23 cellular contexts compared by ENCODE assay signal in genomic region chr6:2980465-2980855, GRCh38. TPM values are rescaled to one million over a fixed set of nuclear protein-coding genes. Genes with fewer than 3 reads are reported as not detected.
DNase-seq lines count a peak whose midpoint lies in the region; ATAC-seq, FAIRE-seq and TF ChIP-seq lines count a peak whose summit lies in the region.
"Had no signal": no experiment of that assay in that cellular context is flagged by ENCODE, and none has a peak within 500 bp of the region (broad histone marks: within the 10 kb centered on the region; RNA-seq: fewer than 3 reads in every experiment).

No MANE protein-coding gene starts in this region.

- H3K36me3 ChIP-seq in PC-9 (ENCODE audit: low read depth), result no peaks in the 10 kb centered on the region
- H3K36me3 ChIP-seq: uterus had no signal

- POLR2A ChIA-PET in CD4-positive, alpha-beta T cell (lab: Charles Lee), result interaction anchor here (1.4 kb wide), 1 partner anchor 139 kb away, joined by 4 read pairs; the partner anchor contains the start of gene SERPINB1
- POLR2A ChIA-PET in PC-9 (lab: Charles Lee; ENCODE audit: unreplicated experiment), result interaction anchor here (0.7 kb wide), 1 partner anchor 139 kb away, joined by 3 read pairs; the partner anchor contains the start of gene SERPINB1
- POLR2A ChIA-PET in activated CD4-positive, alpha-beta T cell treated with anti-CD3 and anti-CD28 coated beads, Interleukin-2, amount 10 ng/mL, durations not matched to agents 7 days and 5 days (lab: Charles Lee), result interaction anchor here (0.7 kb wide), 1 partner anchor 51 kb away, joined by 6 read pairs; no protein-coding TSS in a partner anchor

- H2AFZ ChIP-seq in PC-9, result no peak overlapping the region

- no peaks in the 10 kb centered on the region for H4K20me1 ChIP-seq in PC-9 (ENCODE audit: insufficient read depth)

- H3K4me1 Mint-ChIP-seq in CD4-positive, alpha-beta T cell (ENCODE audit: low read depth), result peaks cover 9% of the 10 kb centered on the region
- peaks cover 14% of the 10 kb centered on the region for H3K4me1 Mint-ChIP-seq in stimulated activated effector memory CD8-positive, alpha-beta T cell treated with anti-CD3 and anti-CD28 coated beads, Interleukin-12 subunit alpha, Interleukin-12 subunit beta, amount 100 ng/mL, for 72 hours
- peaks cover 9% of the 10 kb centered on the region for H3K4me1 Mint-ChIP-seq in activated CD4-positive, alpha-beta T cell treated with anti-CD3 and anti-CD28 coated beads, Interleukin-2, amount 10 ng/mL, durations not matched to agents 7 days and 5 days

- no peaks in the 10 kb centered on the region for H3K36me3 Mint-ChIP-seq in CD4-positive, alpha-beta T cell (ENCODE audit: low read depth)
- no peaks in the 10 kb centered on the region for H3K36me3 Mint-ChIP-seq in stimulated activated effector memory CD8-positive, alpha-beta T cell treated with anti-CD3 and anti-CD28 coated beads, Interleukin-12 subunit alpha, Interleukin-12 subunit beta, amount 100 ng/mL, for 72 hours
- H3K36me3 Mint-ChIP-seq in activated CD4-positive, alpha-beta T cell treated with anti-CD3 and anti-CD28 coated beads, Interleukin-2, amount 10 ng/mL, durations not matched to agents 7 days and 5 days (ENCODE audit: low read depth), result no peaks in the 10 kb centered on the region

- H3K9me2 ChIP-seq in PC-9 (ENCODE audit: insufficient read depth), result no peaks in the 10 kb centered on the region

- peaks cover 34% of the 10 kb centered on the region for H3K27me3 Mint-ChIP-seq in CD4-positive, alpha-beta T cell
- H3K27me3 Mint-ChIP-seq in activated CD4-positive, alpha-beta T cell treated with anti-CD3 and anti-CD28 coated beads, Interleukin-2, amount 10 ng/mL, durations not matched to agents 7 days and 5 days, result peaks cover 18% of the 10 kb centered on the region

- no peak for FAIRE-seq in HTR-8/SVneo (lab: Jason Lieb, UNC)
- FAIRE-seq: G401.6, GM12892 had no signal

- H3K79me2 ChIP-seq in PC-9 (ENCODE audit: low read depth), result 0 out of 2 replicates have a peak, but pooled peaks cover 3% of the 10 kb centered on the region

- H3K9me3 ChIP-seq in CD4-positive, alpha-beta T cell (ENCODE audit: control insufficient read depth, low read length), result no peaks in the 10 kb centered on the region
- no peaks in the 10 kb centered on the region for H3K9me3 ChIP-seq in PC-9 (ENCODE audit: insufficient read depth, low read depth)
- H3K9me3 ChIP-seq: uterus had no signal

- no peak overlapping the region for H3K27ac ChIP-seq in CD4-positive, alpha-beta T cell (ENCODE audit: low read depth, low read length)
- peak overlapping the region; percentile 96 for H3K27ac ChIP-seq in PC-9
- H3K27ac ChIP-seq: KMS-11 had no signal

- H3K4me2 ChIP-seq in PC-9, result peak overlapping the region; percentile 62
- H3K4me2 ChIP-seq: KMS-11 had no signal

- DNase-seq in CD4-positive, alpha-beta T cell, result no peak
- peak in 1 of 2 experiments; percentile 69 for DNase-seq in PC-9
- no peak for DNase-seq in left colon
- DNase-seq in stimulated activated effector memory CD8-positive, alpha-beta T cell treated with anti-CD3 and anti-CD28 coated beads, Interleukin-12 subunit alpha, Interleukin-12 subunit beta, amount 100 ng/mL, for 72 hours (ENCODE audit: low spot score in 2 of 2), result no peak
- DNase-seq in activated CD4-positive, alpha-beta T cell treated with anti-CD3 and anti-CD28 coated beads, Interleukin-2, amount 10 ng/mL, durations not matched to agents 7 days and 5 days, result no peak
- no peak for DNase-seq in central memory CD4-positive, alpha-beta T cell
- DNase-seq in HTR-8/SVneo (ENCODE audit: insufficient read length, low spot score), result no peak
- DNase-seq: activated CD4-positive, alpha-beta T cell treated with anti-CD3 and anti-CD28 coated beads for 36 hours; activated naive CD4-positive, alpha-beta T cell; anterior cingulate cortex; glutamatergic neuron; immature natural killer cell; mesenchymal stem cell; NCI-H1105 treated with DMSO at 0.1 percent for 48 hours; NCI-H774; stimulated activated CD4-positive, alpha-beta T cell treated with anti-CD3 and anti-CD28 coated beads, Interleukin-15, amount 100 ng/mL, for 24 hours; stimulated activated naive CD4-positive, alpha-beta T cell treated with Interleukin-2 at 50 U/mL for 16 hours; uterus had no signal

- H3K27me3 ChIP-seq in CD4-positive, alpha-beta T cell (ENCODE audit: control insufficient read depth, insufficient read depth, low read length), result no peaks in the 10 kb centered on the region
- H3K27me3 ChIP-seq in PC-9 (ENCODE audit: insufficient read depth, low read depth), result no peaks in the 10 kb centered on the region
- H3K27me3 ChIP-seq: uterus had no signal

- no peaks in the 10 kb centered on the region for H3K9me3 Mint-ChIP-seq in CD4-positive, alpha-beta T cell
- no peaks in the 10 kb centered on the region for H3K9me3 Mint-ChIP-seq in stimulated activated effector memory CD8-positive, alpha-beta T cell treated with anti-CD3 and anti-CD28 coated beads, Interleukin-12 subunit alpha, Interleukin-12 subunit beta, amount 100 ng/mL, for 72 hours
- no peaks in the 10 kb centered on the region for H3K9me3 Mint-ChIP-seq in activated CD4-positive, alpha-beta T cell treated with anti-CD3 and anti-CD28 coated beads, Interleukin-2, amount 10 ng/mL, durations not matched to agents 7 days and 5 days

- TF ChIP-seq CTCF in CD4-positive, alpha-beta T cell (IDR thresholded peaks at IDR 0.05), result no peak
- TF ChIP-seq CTCF in PC-9 (conservative IDR thresholded peaks at IDR 0.05), result no peak

- intact Hi-C loops in CD4-positive, alpha-beta T cell (cut with DNase I, micrococcal nuclease), result no loop called here
- intact Hi-C loops in PC-9 (cut with micrococcal nuclease; ENCODE audit: unreplicated experiment) (no loop called here), left colon (cut with DNase I, micrococcal nuclease) (no loop called here)

- no peak for ATAC-seq in CD4-positive, alpha-beta T cell (ENCODE audit: poor library complexity)
- ATAC-seq in left colon, result peak; percentile 38
- no peak for ATAC-seq in stimulated activated effector memory CD8-positive, alpha-beta T cell treated with anti-CD3 and anti-CD28 coated beads, Interleukin-12 subunit alpha, Interleukin-12 subunit beta, amount 100 ng/mL, for 72 hours
- ATAC-seq in HG03521 (IDR thresholded peaks at IDR 0.05; ENCODE audit: unreplicated experiment), result no peak
- ATAC-seq: activated CD4-positive, alpha-beta T cell treated with anti-CD3 and anti-CD28 coated beads for 36 hours; SK-N-SH treated with all-trans-retinoic acid at 6 μM for 48 hours had no signal

- CTCF ChIA-PET in CD4-positive, alpha-beta T cell (lab: Charles Lee), result interaction anchor here (1.5 kb wide), 1 partner anchor 9 kb away, joined by 3 read pairs; the partner anchor contains the start of gene SERPINB6
- CTCF ChIA-PET in PC-9 (lab: Charles Lee), result interaction anchor here (0.7 kb wide), 1 partner anchor 19 kb away, joined by 3 read pairs; no protein-coding TSS in a partner anchor
- CTCF ChIA-PET in activated CD4-positive, alpha-beta T cell treated with anti-CD3 and anti-CD28 coated beads, Interleukin-2, amount 10 ng/mL, durations not matched to agents 7 days and 5 days (lab: Charles Lee), result interaction anchor here (0.5 to 1.7 kb wide), 6 partner anchors 9 to 373 kb away, joined by 3 to 5 read pairs (median 3); no protein-coding TSS in a partner anchor

- H3K4me1 ChIP-seq in PC-9 (replicated peaks; ENCODE audit: insufficient read depth), result peaks cover 86% of the 10 kb centered on the region

- no peak overlapping the region for H3K4me3 ChIP-seq in PC-9
- H3K4me3 ChIP-seq: uterus had no signal

- H3K27ac Mint-ChIP-seq in CD4-positive, alpha-beta T cell, result no peak overlapping the region
- peak overlapping the region; percentile 5 for H3K27ac Mint-ChIP-seq in stimulated activated effector memory CD8-positive, alpha-beta T cell treated with anti-CD3 and anti-CD28 coated beads, Interleukin-12 subunit alpha, Interleukin-12 subunit beta, amount 100 ng/mL, for 72 hours
- H3K27ac Mint-ChIP-seq in activated CD4-positive, alpha-beta T cell treated with anti-CD3 and anti-CD28 coated beads, Interleukin-2, amount 10 ng/mL, durations not matched to agents 7 days and 5 days, result no peak overlapping the region
- H3K27ac Mint-ChIP-seq: activated CD4-positive, alpha-beta T cell treated with anti-CD3 and anti-CD28 coated beads for 36 hours; immature natural killer cell had no signal

- H3K4me3 Mint-ChIP-seq in CD4-positive, alpha-beta T cell, result peak overlapping the region; percentile 51
- H3K4me3 Mint-ChIP-seq in stimulated activated effector memory CD8-positive, alpha-beta T cell treated with anti-CD3 and anti-CD28 coated beads, Interleukin-12 subunit alpha, Interleukin-12 subunit beta, amount 100 ng/mL, for 72 hours, result no peak overlapping the region
- no peak overlapping the region for H3K4me3 Mint-ChIP-seq in activated CD4-positive, alpha-beta T cell treated with anti-CD3 and anti-CD28 coated beads, Interleukin-2, amount 10 ng/mL, durations not matched to agents 7 days and 5 days
- H3K4me3 Mint-ChIP-seq: activated CD4-positive, alpha-beta T cell treated with anti-CD3 and anti-CD28 coated beads for 36 hours; immature natural killer cell had no signal

- BruUV-seq in PC-9 (replicated peaks; lab: Mats Ljungman, UMichigan), result TSS peak; percentile 48

- H3F3A ChIP-seq in PC-9 (ENCODE audit: insufficient read depth, low read depth), result peaks cover 45% of the 10 kb centered on the region

RNA-seq across cellular contexts. Expression of gene SERPINB6, which starts 9.1 kb away (rescaled TPM):
- total RNA-seq in CD4-positive, alpha-beta T cell, result 10 to 100 TPM; 11.0 to 11.9 TPM
- 169 and 187 TPM in 2 replicates for total RNA-seq in PC-9 (2021)
- total RNA-seq in left colon, result 100 to 1,000 TPM; 182 to 192 TPM
- total RNA-seq in activated CD4-positive, alpha-beta T cell treated with anti-CD3 and anti-CD28 coated beads, Interleukin-2, amount 10 ng/mL, durations not matched to agents 7 days and 5 days, result 10 to 100 TPM in 1 of 2 experiments, 1 to 10 TPM in 1; 9.1 to 14.3 TPM

RNA-seq across cellular contexts. Expression of gene NQO2, which starts 19.2 kb away (rescaled TPM):
- total RNA-seq in CD4-positive, alpha-beta T cell, result 1 to 10 TPM; 6.7 to 7.7 TPM
- total RNA-seq in PC-9 (2021) (79.4 and 82.9 TPM in 2 replicates), left colon (10 to 100 TPM in 1 of 2 donors, 1 to 10 TPM in 1; 10.0 to 12.2 TPM)
- 10 to 100 TPM; 37.5 to 43.2 TPM for total RNA-seq in activated CD4-positive, alpha-beta T cell treated with anti-CD3 and anti-CD28 coated beads, Interleukin-2, amount 10 ng/mL, durations not matched to agents 7 days and 5 days

Comparison
In these comparisons a context has a peak if more than half of its experiments do, and no peak if none do; other contexts are left out.
1. RNA of gene SERPINB6, which starts 9.1 kb away (total RNA-seq): 182 to 192 TPM in left colon and 169 to 187 TPM in PC-9; 9.1 to 14.3 TPM in activated CD4-positive, alpha-beta T cell treated with anti-CD3 and anti-CD28 coated beads, Interleukin-2, amount 10 ng/mL, durations not matched to agents 7 days and 5 days and 11.0 to 11.9 TPM in CD4-positive, alpha-beta T cell; every median in the first group is over 10 times any median in the second.